Comparison of ENCODE assay signal across 16 cellular contexts in the genomic region with DNA sequence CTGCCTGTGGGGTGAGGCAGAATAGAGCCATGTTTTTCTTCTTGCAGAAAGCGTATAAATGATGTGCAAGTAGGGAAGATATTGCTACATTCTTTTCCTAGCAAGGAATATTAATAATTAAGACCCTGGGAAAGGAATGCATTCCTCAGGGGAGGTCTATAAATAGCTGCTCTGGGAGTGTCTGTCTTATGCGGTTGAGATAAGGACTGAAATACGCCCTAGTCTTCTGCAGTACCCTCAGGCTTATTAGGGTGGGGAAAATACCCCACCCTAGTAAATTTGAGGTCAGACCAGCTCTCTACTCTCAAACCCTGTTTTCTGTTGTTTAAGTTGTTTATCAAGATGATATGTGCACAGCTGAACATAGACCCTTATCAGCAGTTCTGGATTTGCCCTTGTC.
A peak's percentile ranks its signal among the peaks of the same experiment; 100 is the strongest.
DNase-seq lines count a peak whose midpoint lies in the region; ATAC-seq and TF ChIP-seq lines count a peak whose summit lies in the region.
"Had no signal": no experiment of that assay in that cellular context is flagged by ENCODE, and none has a peak within 500 bp of the region (broad histone marks: within the 10 kb centered on the region; RNA-seq: fewer than 3 reads in every experiment).

No MANE protein-coding gene starts in this region.

- H3K9ac ChIP-seq in HCT116 (ENCODE audit: low read length) (no peak overlapping the region), neuronal stem cell (ENCODE audit: low read depth, low read length, poor library complexity) (no peak overlapping the region)

- H4K8ac ChIP-seq in neuronal stem cell (ENCODE audit: low read depth, low read length) = no peak overlapping the region

- H3K9me3 ChIP-seq in HCT116 (ENCODE audit: control insufficient read depth in 1 of 2, insufficient read depth in 1 of 2, low read depth in 1 of 2, low read length in 2 of 2) (no peaks in the 10 kb centered on the region), neuronal stem cell (replicated peaks in 1 of 2; ENCODE audit: control insufficient read depth in 2 of 2, insufficient read depth in 1 of 2, low read depth in 1 of 2, low read length in 2 of 2) (peaks cover 0 to 2% of the 10 kb centered on the region in 2 donors)
- H3K9me3 ChIP-seq: BE2C had no signal

- no peaks in the 10 kb centered on the region for H3K9me2 ChIP-seq in HCT116 (ENCODE audit: insufficient read depth)

- H3K27me3 ChIP-seq in HCT116 (ENCODE audit: insufficient read depth, low read length) = no peaks in the 10 kb centered on the region
- no peaks in the 10 kb centered on the region for H3K27me3 ChIP-seq in neuronal stem cell (ENCODE audit: control insufficient read depth in 3 of 3, insufficient read depth in 3 of 3, low read depth in 1 of 3, low read length in 3 of 3)
- H3K27me3 ChIP-seq in foreskin keratinocyte = no peaks in the 10 kb centered on the region
- H3K27me3 ChIP-seq: BE2C had no signal

- ATAC-seq in HCT116 (no peak), HG02759 (IDR thresholded peaks at IDR 0.05; ENCODE audit: unreplicated experiment) (no peak), foreskin keratinocyte (no peak)
- ATAC-seq: GM23338 had no signal

- H3K36me3 ChIP-seq in HCT116 (ENCODE audit: control insufficient read depth in 1 of 2, insufficient read depth in 2 of 2, low read length in 2 of 2) (no peaks in the 10 kb centered on the region), neuronal stem cell (replicated peaks in 1 of 2; ENCODE audit: control insufficient read depth in 2 of 2, insufficient read depth in 2 of 2, low read length in 2 of 2) (no peaks in the 10 kb centered on the region)
- H3K36me3 ChIP-seq: BE2C had no signal

- H3K14ac ChIP-seq in neuronal stem cell (ENCODE audit: low read length) = no peak overlapping the region

- H2BK15ac ChIP-seq in neuronal stem cell (ENCODE audit: low read length) = no peak overlapping the region

- TF ChIP-seq CTCF in HCT116 (IDR thresholded peaks at IDR 0.05 in 2 of 3, conservative IDR thresholded peaks at IDR 0.05 in 1 of 3; ENCODE audit: borderline replicate concordance in 1 of 3, insufficient read depth in 1 of 3, low read depth in 2 of 3, low read length in 2 of 3) (no peak), foreskin keratinocyte (conservative IDR thresholded peaks at IDR 0.05) (no peak)

- H2AFZ ChIP-seq in HCT116 (ENCODE audit: low read depth, low read length, poor library complexity, severe bottlenecking) = no peak overlapping the region
- H2AFZ ChIP-seq in neuronal stem cell (ENCODE audit: low read length) = no peak overlapping the region
- H2AFZ ChIP-seq: GM23338 had no signal

- no peak overlapping the region for H3K4me2 ChIP-seq in HCT116 (ENCODE audit: low read length)
- H3K4me2 ChIP-seq in neuronal stem cell (ENCODE audit: insufficient read depth, low read length, poor library complexity, severe bottlenecking) = no peak overlapping the region
- H3K4me2 ChIP-seq: GM23338 had no signal

- TF ChIP-seq POLR2A in HCT116 (IDR thresholded peaks at IDR 0.05; ENCODE audit: borderline replicate concordance, extremely low read depth, insufficient read depth, insufficient read length) (no peak), erythroblast (IDR thresholded peaks at IDR 0.05; ENCODE audit: low read length) (no peak)

- no peak overlapping the region for H4K91ac ChIP-seq in neuronal stem cell (ENCODE audit: low read depth, low read length, poor library complexity)

- no peaks in the 10 kb centered on the region for H4K20me1 ChIP-seq in HCT116 (ENCODE audit: insufficient read depth)

- no peak for TF ChIP-seq RAD21 in HCT116 (IDR thresholded peaks at IDR 0.05; ENCODE audit: low read depth)

- no peaks in the 10 kb centered on the region for H3K79me1 ChIP-seq in neuronal stem cell (ENCODE audit: low read depth, low read length)

- H3K79me2 ChIP-seq in HCT116 (ENCODE audit: insufficient read depth, low read length) = no peaks in the 10 kb centered on the region

- intact Hi-C loops in HCT116 (cut with micrococcal nuclease) = no loop called here

- RAD21 ChIA-PET in HCT116 (lab: Charles Lee; ENCODE audit: low non-redundant PET in 1 of 2, low total read pairs in 2 of 2, uncharacterized antibody in 2 of 2, unreplicated experiment in 2 of 2) = no interaction called here

- no TSS peak for BruUV-seq in HCT116 (replicated peaks; lab: Mats Ljungman, UMichigan)

- H3K4me1 ChIP-seq in HCT116 (ENCODE audit: control insufficient read depth in 1 of 2, insufficient read depth in 2 of 2, low read length in 2 of 2) = no peaks in the 10 kb centered on the region
- H3K4me1 ChIP-seq in neuronal stem cell (ENCODE audit: control insufficient read depth in 2 of 2, insufficient read depth in 1 of 2, low read depth in 1 of 2, low read length in 2 of 2) = no peaks in the 10 kb centered on the region
- peaks cover 4% of the 10 kb centered on the region for H3K4me1 ChIP-seq in foreskin keratinocyte
- H3K4me1 ChIP-seq: BE2C had no signal

- H3K18ac ChIP-seq in neuronal stem cell (ENCODE audit: low read length) = no peak overlapping the region

- H2AK5ac ChIP-seq in neuronal stem cell (ENCODE audit: low read depth, low read length) = no peak overlapping the region

- no peak overlapping the region for H3K4ac ChIP-seq in neuronal stem cell (ENCODE audit: low read length)

- H2BK5ac ChIP-seq in neuronal stem cell (ENCODE audit: low read length) = no peak overlapping the region

- H3K27ac ChIP-seq in HCT116 (ENCODE audit: low read depth, low read length) = no peak overlapping the region
- H3K27ac ChIP-seq in neuronal stem cell (replicated peaks; ENCODE audit: low read length) = no peak overlapping the region
- no peak overlapping the region for H3K27ac ChIP-seq in foreskin keratinocyte

- DNase-seq in HCT116 (ENCODE audit: low read depth, low spot score) (no peak), OCI-M1 (lab: John Stamatoyannopoulos, UW) (peak; percentile 50), erythroblast (lab: John Stamatoyannopoulos, UW) (peak; percentile 9 to 12), neuronal stem cell (ENCODE audit: low spot score) (no peak), SW 1271 (lab: John Stamatoyannopoulos, UW) (no peak), foreskin keratinocyte (no peak)
- DNase-seq: ACHN; BE2C; C1 segment of cervical spinal cord; CD4-positive, CD25-positive, alpha-beta regulatory T cell; DMS153; DMS79; GDM1; HCEC 1CT had no signal

- H3K4me3 ChIP-seq in HCT116 (replicated peaks in 1 of 2; ENCODE audit: low read depth in 1 of 2, low read length in 2 of 2) (no peak overlapping the region), neuronal stem cell (ENCODE audit: low read length in 2 of 2) (no peak overlapping the region)
- H3K4me3 ChIP-seq: GM23338 had no signal

- no peak overlapping the region for H2BK120ac ChIP-seq in neuronal stem cell (ENCODE audit: low read depth, low read length)

- POLR2A ChIA-PET in HCT116 (lab: Charles Lee) = no interaction called here

- CTCF ChIA-PET in HCT116 (lab: Charles Lee) = no interaction called here

- no CpG with 5 or more reads among the region's 3 CpGs for WGBS in neuronal stem cell (ENCODE audit: extremely low coverage in 2 of 2, insufficient read length in 2 of 2, insufficient replicate concordance in 1 of 2), 2 donors

- H3K23ac ChIP-seq in neuronal stem cell (ENCODE audit: low read depth, low read length, poor library complexity) = no peak overlapping the region

- H2BK12ac ChIP-seq in neuronal stem cell (ENCODE audit: low read length) = no peak overlapping the region

TF ChIP-seq in HCT116, 20 proteins besides CTCF, POLR2A, EP300 and RAD21:
- TF ChIP-seq SRF (IDR thresholded peaks at IDR 0.05; ENCODE audit: low read depth) (no peak), YY1 (IDR thresholded peaks at IDR 0.05; ENCODE audit: extremely low read depth, insufficient replicate concordance, low read depth, low read length) (no peak), CBX3 (IDR thresholded peaks at IDR 0.05; ENCODE audit: low read depth) (peak; percentile 13; the same call in 1 of the 2 replicates), JUND (IDR thresholded peaks at IDR 0.05) (no peak)

Comparison
In these comparisons a context has a peak if more than half of its experiments do, and no peak if none do; other contexts are left out.
1. DNase-seq: peak in OCI-M1 (single experiment) and erythroblast (2 of 2); none in HCT116 (single experiment), neuronal stem cell (single experiment), SW 1271 (0 of 2) and foreskin keratinocyte (0 of 2).